ENCODE assay signal across 8 cellular contexts in the genomic region with DNA sequence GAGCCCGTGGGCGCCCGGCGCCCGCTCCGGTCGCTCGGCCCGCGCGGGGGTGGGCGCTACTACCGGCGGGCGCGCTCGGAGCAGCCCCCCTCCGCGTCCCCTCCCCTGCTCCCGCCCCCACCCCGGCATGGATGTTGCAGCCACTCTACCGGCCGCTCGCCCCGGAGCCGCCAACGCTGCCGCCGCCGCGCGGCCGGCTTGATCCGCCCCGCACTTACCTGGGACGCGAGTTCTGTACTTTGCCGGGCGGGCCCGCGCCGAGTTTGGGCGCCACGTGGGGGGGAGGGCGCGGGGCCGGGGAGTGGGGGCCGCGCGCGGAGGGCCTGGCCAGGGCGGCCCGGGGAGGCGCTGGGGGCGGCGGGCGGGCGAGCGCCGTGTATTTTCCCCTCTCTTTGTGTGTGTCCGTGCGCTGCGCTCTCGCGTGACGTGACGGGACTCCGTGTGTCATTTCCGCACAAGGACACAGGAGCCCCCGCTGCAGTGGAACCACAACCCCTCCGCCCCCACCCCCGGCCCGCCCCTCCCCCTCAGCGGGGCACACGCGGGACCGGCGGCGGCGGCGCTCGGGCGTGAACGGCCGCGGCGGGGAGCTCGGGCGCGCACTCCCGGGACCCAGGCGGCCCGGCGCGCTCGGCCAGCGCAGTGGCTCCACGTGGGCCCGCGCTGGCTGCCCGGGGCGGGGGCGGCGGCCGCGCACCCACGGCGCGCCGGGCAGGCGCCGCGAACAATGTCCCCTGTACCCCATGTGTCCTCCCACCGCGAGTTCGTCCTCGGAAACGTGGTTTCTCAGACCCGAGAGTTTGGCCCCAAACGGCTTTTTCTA. TPM values are rescaled to one million over a fixed set of nuclear protein-coding genes. Genes with fewer than 3 reads are reported as not detected.
DNase-seq lines count a peak whose midpoint lies in the region; ATAC-seq, FAIRE-seq and TF ChIP-seq lines count a peak whose summit lies in the region.

A gene (minus strand): TSS at position 644 of the 823 bp plus-strand sequence. CDS start 16,230 bp downstream, outside the sequence.

- H3K4me2 ChIP-seq in A549 (peak within 1 kb of the TSS; percentile 81), SU-DHL-6 (ENCODE audit: low read depth, low read length, poor library complexity, severe bottlenecking) (peak within 1 kb of the TSS; percentile 78)

- peaks cover 28% of the 10 kb centered on the region for H3F3A ChIP-seq in SU-DHL-6 (ENCODE audit: insufficient read depth)

- WGBS in A549 (ENCODE audit: missing lambda C conversion rate) = no CpG with 5 or more reads among the region's 120 CpGs

- TF ChIP-seq POLR2A in A549 (IDR thresholded peaks at IDR 0.05; ENCODE audit: low read length) = 0 out of 2 replicates have a peak, but pooled peaks have one; percentile 3

- in situ Hi-C loops in astrocyte of the cerebellum (cut with HindIII; ENCODE audit: low sequenced_read_pairs) = no loop called here

- TF ChIP-seq CTCF in A549 (IDR thresholded peaks at IDR 0.05) (no peak), SU-DHL-6 (IDR thresholded peaks at IDR 0.05; ENCODE audit: insufficient read depth, low read length, poor library complexity, severe bottlenecking) (no peak), astrocyte of the cerebellum (IDR thresholded peaks at IDR 0.05; ENCODE audit: low read depth, low read length, missing control alignments) (no peak)

- H3K27ac ChIP-seq in A549 (peak within 1 kb of the TSS; percentile 97 to 100), SU-DHL-6 (ENCODE audit: low read depth, low read length) (peak within 1 kb of the TSS; percentile 88), skeletal muscle tissue (ENCODE audit: low read depth, low read length) (peak within 1 kb of the TSS; percentile 0)

- H3K36me3 ChIP-seq in SU-DHL-6 (ENCODE audit: low read length) = no peaks in the 10 kb centered on the region
- no peaks in the 10 kb centered on the region for H3K36me3 ChIP-seq in skeletal muscle tissue (ENCODE audit: control insufficient read depth in 3 of 3, insufficient read depth in 3 of 3, low read length in 3 of 3)

- H3K27me3 ChIP-seq in SU-DHL-6 (ENCODE audit: low read length) (no peaks in the 10 kb centered on the region), skeletal muscle tissue (ENCODE audit: control insufficient read depth in 3 of 3, insufficient read depth in 3 of 3, low read length in 3 of 3) (no peaks in the 10 kb centered on the region)

- peak within 1 kb of the TSS; percentile 73 for H2AFZ ChIP-seq in SU-DHL-6 (ENCODE audit: low read depth, low read length, severe bottlenecking)

- TF ChIP-seq EP300 in A549 (IDR thresholded peaks at IDR 0.05) = no peak

- H3K4me1 ChIP-seq in A549 = peaks cover 10% of the 10 kb centered on the region
- peaks cover 12 to 16% (median 14%) of the 10 kb centered on the region in 3 donors for H3K4me1 ChIP-seq in skeletal muscle tissue (ENCODE audit: control insufficient read depth in 3 of 3, insufficient read depth in 3 of 3, low read length in 3 of 3)

- no peaks in the 10 kb centered on the region for H3K9me3 ChIP-seq in A549
- H3K9me3 ChIP-seq in SU-DHL-6 (ENCODE audit: insufficient read depth, low read length) = no peaks in the 10 kb centered on the region
- no peaks in the 10 kb centered on the region for H3K9me3 ChIP-seq in skeletal muscle tissue (ENCODE audit: control insufficient read depth in 3 of 3, low read length in 3 of 3)

- H4K20me1 ChIP-seq in SU-DHL-6 (ENCODE audit: low read depth, low read length) = no peaks in the 10 kb centered on the region

- H3K9me2 ChIP-seq in SU-DHL-6 (replicated peaks; ENCODE audit: insufficient read depth, low read length) = no peaks in the 10 kb centered on the region

- ATAC-seq in A549 (peak; percentile 17 to 58; a peak in 4 of 6 replicates), GM18909 (IDR thresholded peaks at IDR 0.05; ENCODE audit: poor library complexity, unreplicated experiment) (peak; percentile 29), HG03139 (IDR thresholded peaks at IDR 0.05; ENCODE audit: unreplicated experiment) (peak; percentile 15)

- FAIRE-seq in A549 (lab: Jason Lieb, UNC) = no peak

- CTCF ChIA-PET in A549 (lab: Yijun Ruan, JAX) = interaction anchor here (0.9 to 1.0 kb wide), 2 partner anchors 9 to 11 kb away, joined by 3 to 7 read pairs; no protein-coding TSS in a partner anchor

- H3K9ac ChIP-seq in SU-DHL-6 (ENCODE audit: low read length) = peak within 1 kb of the TSS; percentile 83
- peak within 1 kb of the TSS; percentile 61 to 85 (median 66) for H3K9ac ChIP-seq in skeletal muscle tissue (ENCODE audit: low read depth in 1 of 3, low read length in 3 of 3)

- POLR2A ChIA-PET in A549 (lab: Yijun Ruan, JAX) = interaction anchor here (1.1 to 1.2 kb wide), 2 partner anchors 344 to 842 kb away, joined by 3 to 5 read pairs; a partner anchor contains a TSS

- DNase-seq in A549 (ENCODE audit: low read depth in 1 of 2, low spot score in 1 of 2) (peak in 1 of 2 experiments; percentile 42), astrocyte of the cerebellum (ENCODE audit: low read depth) (no peak)
- DNase-seq in NK-92 treated with Interleukin-12 subunit alpha and Interleukin-12 subunit beta, amount 100 ng/mL, for 24 hours (lab: John Stamatoyannopoulos, UW) = no peak

- H3K79me2 ChIP-seq in SU-DHL-6 (ENCODE audit: insufficient read depth, low read length) = peaks cover 20% of the 10 kb centered on the region; the same call in 1 of the 2 replicates

- H3K4me3 ChIP-seq in A549 = peak within 1 kb of the TSS; percentile 97
- H3K4me3 ChIP-seq in SU-DHL-6 (ENCODE audit: insufficient read depth, low read length, poor library complexity, severe bottlenecking) = peak within 1 kb of the TSS; percentile 72
- H3K4me3 ChIP-seq in astrocyte of the cerebellum (ENCODE audit: low read depth, low read length) = peak within 1 kb of the TSS; percentile 58
- H3K4me3 ChIP-seq in iPS-11a (ENCODE audit: low read depth, low read length) = peak within 1 kb of the TSS; percentile 66
- peak within 1 kb of the TSS; percentile 74 to 80 (median 76) for H3K4me3 ChIP-seq in skeletal muscle tissue (ENCODE audit: low read length in 3 of 3)

- TF ChIP-seq RAD21 in A549 (conservative IDR thresholded peaks at IDR 0.05 in 1 of 2, IDR thresholded peaks at IDR 0.05 in 1 of 2) = no peak

TF ChIP-seq in A549, 52 proteins besides CTCF, POLR2A, EP300 and RAD21:
- TF ChIP-seq, protein P1, sequence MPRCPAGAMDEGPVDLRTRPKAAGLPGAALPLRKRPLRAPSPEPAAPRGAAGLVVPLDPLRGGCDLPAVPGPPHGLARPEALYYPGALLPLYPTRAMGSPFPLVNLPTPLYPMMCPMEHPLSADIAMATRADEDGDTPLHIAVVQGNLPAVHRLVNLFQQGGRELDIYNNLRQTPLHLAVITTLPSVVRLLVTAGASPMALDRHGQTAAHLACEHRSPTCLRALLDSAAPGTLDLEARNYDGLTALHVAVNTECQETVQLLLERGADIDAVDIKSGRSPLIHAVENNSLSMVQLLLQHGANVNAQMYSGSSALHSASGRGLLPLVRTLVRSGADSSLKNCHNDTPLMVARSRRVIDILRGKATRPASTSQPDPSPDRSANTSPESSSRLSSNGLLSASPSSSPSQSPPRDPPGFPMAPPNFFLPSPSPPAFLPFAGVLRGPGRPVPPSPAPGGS (IDR thresholded peaks at IDR 0.05) = no peak
- TF ChIP-seq RARB (CRISPR knock-in tag; IDR thresholded peaks at IDR 0.05) (no peak), FOSL2 (IDR thresholded peaks at IDR 0.05) (no peak), FOSL2 (CRISPR knock-in tag; IDR thresholded peaks at IDR 0.05) (no peak), GATA3 (IDR thresholded peaks at IDR 0.05; ENCODE audit: borderline replicate concordance) (no peak)
- TF ChIP-seq, protein P2, sequence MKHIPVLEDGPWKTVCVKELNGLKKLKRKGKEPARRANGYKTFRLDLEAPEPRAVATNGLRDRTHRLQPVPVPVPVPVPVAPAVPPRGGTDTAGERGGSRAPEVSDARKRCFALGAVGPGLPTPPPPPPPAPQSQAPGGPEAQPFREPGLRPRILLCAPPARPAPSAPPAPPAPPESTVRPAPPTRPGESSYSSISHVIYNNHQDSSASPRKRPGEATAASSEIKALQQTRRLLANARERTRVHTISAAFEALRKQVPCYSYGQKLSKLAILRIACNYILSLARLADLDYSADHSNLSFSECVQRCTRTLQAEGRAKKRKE (CRISPR knock-in tag; IDR thresholded peaks at IDR 0.05; ENCODE audit: low read depth) = no peak
TF ChIP-seq in A549: peak in this region for 0.

RNA-seq across cellular contexts. Expression of the gene that starts here (rescaled TPM):
- polyA plus RNA-seq in A549 (2011; rRNA removed) = 2.2 and 2.7 TPM in 2 replicates
- polyA plus RNA-seq in A549 (2012; cell fraction: cytosol; rRNA removed) = 2.1 and 2.9 TPM in 2 replicates
- 4.4 and 4.7 TPM in 2 replicates for polyA plus RNA-seq in A549 (2012; cell fraction: nucleus; rRNA removed)
- polyA plus RNA-seq in A549 (2017; fragmentation: RNase III; extraction: RNeasy Plus Mini Kit Qiagen cat#74134 plus additional on column Dnase treatment) = 2.3 to 2.7 TPM (median 2.4 TPM) in 3 replicates
- polyA minus RNA-seq in A549 (2011; rRNA and poly(A)+ RNA removed) = 6.4 and 6.5 TPM in 2 replicates
- 2.1 TPM for total RNA-seq in skeletal muscle tissue

Comparison
In these comparisons a context has a peak if more than half of its experiments do, and no peak if none do; other contexts are left out.
1. H3K27ac ChIP-seq: peak in every context shown above with its lines; median percentile 98 in A549; 88 in SU-DHL-6; 0 in skeletal muscle tissue.